Comparison of ENCODE assay signal across 2 cellular contexts in genomic region chr3:127767126-127767525, GRCh38.
TF ChIP-seq lines count a peak whose summit lies in the region.

No MANE protein-coding gene starts in this region.

TF ChIP-seq in IMR-90, 13 proteins besides CTCF, POLR2A, EP300 and RAD21:
- TF ChIP-seq BHLHE40 (IDR thresholded peaks at IDR 0.05; ENCODE audit: low read depth, low read length), result no peak
- no peak for TF ChIP-seq FOS (IDR thresholded peaks at IDR 0.05; ENCODE audit: low read depth, low read length)
- no peak for TF ChIP-seq MAFK (IDR thresholded peaks at IDR 0.05; ENCODE audit: low read depth, low read length)
- TF ChIP-seq RFX5 (IDR thresholded peaks at IDR 0.05; ENCODE audit: low read depth, low read length), result no peak
- no peak for TF ChIP-seq SMC3 (IDR thresholded peaks at IDR 0.05; ENCODE audit: low read depth, low read length)
- TF ChIP-seq RCOR1 (IDR thresholded peaks at IDR 0.05; ENCODE audit: insufficient replicate concordance, low read length), result no peak
- no peak for TF ChIP-seq CEBPB (IDR thresholded peaks at IDR 0.05; ENCODE audit: low read depth, low read length)
- TF ChIP-seq MAZ (IDR thresholded peaks at IDR 0.05; ENCODE audit: borderline replicate concordance, low read depth, low read length), result no peak
- no peak for TF ChIP-seq MXI1 (IDR thresholded peaks at IDR 0.05; ENCODE audit: borderline replicate concordance, low read depth, low read length)
- no peak for TF ChIP-seq USF2 (IDR thresholded peaks at IDR 0.05; ENCODE audit: low read depth, low read length)
- no peak for TF ChIP-seq ELK1 (IDR thresholded peaks at IDR 0.05; ENCODE audit: borderline replicate concordance, low read depth, low read length)
- no peak for TF ChIP-seq NFE2L2 (IDR thresholded peaks at IDR 0.05; ENCODE audit: low read depth, low read length)
TF ChIP-seq in IMR-90: peak in this region for 0.

TF ChIP-seq in endothelial cell of umbilical vein, 7 proteins besides CTCF, POLR2A, EP300 and RAD21:
- TF ChIP-seq POLR2AphosphoS5 (IDR thresholded peaks at IDR 0.05; ENCODE audit: insufficient read depth, low read depth, low read length) (no peak), FOS (IDR thresholded peaks at IDR 0.05; ENCODE audit: borderline replicate concordance, insufficient read depth, low read length) (no peak), GATA2 (IDR thresholded peaks at IDR 0.05; ENCODE audit: insufficient read depth, insufficient read length, low read depth, low read length) (no peak), JUN (IDR thresholded peaks at IDR 0.05; ENCODE audit: borderline replicate concordance, insufficient read depth, insufficient read length, low read depth) (no peak), MYC (IDR thresholded peaks at IDR 0.05; ENCODE audit: low read depth, low read length) (no peak), MAX (IDR thresholded peaks at IDR 0.05; ENCODE audit: insufficient read depth, insufficient read length) (no peak), EZH2 (IDR thresholded peaks at IDR 0.05; ENCODE audit: borderline replicate concordance, low read depth, low read length, severe bottlenecking) (no peak)
